In genomic region chrX:7225338-7225737, GRCh38 we compare ENCODE assay signal across 20 cellular contexts.
A peak's percentile ranks its signal among the peaks of the same experiment; 100 is the strongest.
DNase-seq lines count a peak whose midpoint lies in the region; ATAC-seq and TF ChIP-seq lines count a peak whose summit lies in the region.
"Had no signal": no experiment of that assay in that cellular context is flagged by ENCODE, and none has a peak within 500 bp of the region (broad histone marks: within the 10 kb centered on the region; RNA-seq: fewer than 3 reads in every experiment).

No MANE protein-coding gene starts in this region.

- in situ Hi-C loops in brain microvascular endothelial cell (cut with HindIII; ENCODE audit: low pct_ligation_motif_present, low sequenced_read_pairs): no loop called here

- no peak overlapping the region for H3K9ac ChIP-seq in OCI-LY1 (ENCODE audit: low read length)
- H3K9ac ChIP-seq: BLaER1 treated with 17β-estradiol and CSF1 and Interleukin-3, amounts not matched to agents 10 nM and 100 nM; KMS-11 had no signal

- WGBS in heart left ventricle, 4 donors: 35 to 57% (median 49%) methylated on average over 2 of the region's 2 CpGs

- no peak overlapping the region for H2AFZ ChIP-seq in OCI-LY1 (ENCODE audit: low read length)

- no peak overlapping the region for H3K4me3 ChIP-seq in heart left ventricle
- no peak overlapping the region for H3K4me3 ChIP-seq in left ventricle myocardium inferior
- no peak overlapping the region for H3K4me3 ChIP-seq in OCI-LY1 (ENCODE audit: low read depth, low read length, poor library complexity, severe bottlenecking)
- H3K4me3 ChIP-seq in brain microvascular endothelial cell (ENCODE audit: low read depth, low read length): no peak overlapping the region
- H3K4me3 ChIP-seq: BLaER1 treated with 17β-estradiol and CSF1 and Interleukin-3, amounts not matched to agents 10 nM and 100 nM; SJSA1 had no signal

- H3K27me3 ChIP-seq in heart left ventricle (no peaks in the 10 kb centered on the region), left ventricle myocardium inferior (ENCODE audit: low read depth) (no peaks in the 10 kb centered on the region), OCI-LY1 (ENCODE audit: insufficient read depth, low read length) (no peaks in the 10 kb centered on the region), brain microvascular endothelial cell (replicated peaks) (no peaks in the 10 kb centered on the region)
- H3K27me3 ChIP-seq: BLaER1 treated with 17β-estradiol and CSF1 and Interleukin-3, amounts not matched to agents 10 nM and 100 nM; SJSA1 had no signal

- ATAC-seq in heart left ventricle (peak in 3 of 4 donors; percentile 63 to 79 (median 77)), HG03139 (IDR thresholded peaks at IDR 0.05; ENCODE audit: unreplicated experiment) (no peak)
- ATAC-seq: CD8-positive, alpha-beta T cell had no signal

- H3K36me3 ChIP-seq in heart left ventricle (no peaks in the 10 kb centered on the region), left ventricle myocardium inferior (no peaks in the 10 kb centered on the region), OCI-LY1 (ENCODE audit: insufficient read depth, low read length) (no peaks in the 10 kb centered on the region), brain microvascular endothelial cell (replicated peaks) (no peaks in the 10 kb centered on the region)
- H3K36me3 ChIP-seq: SJSA1 had no signal

- no peaks in the 10 kb centered on the region for H3F3A ChIP-seq in OCI-LY1 (ENCODE audit: insufficient read depth, low read length)

- intact Hi-C loops in heart left ventricle (cut with DNase I): no loop called here
- intact Hi-C loops in left ventricle myocardium inferior (cut with micrococcal nuclease): no loop called here

- no peak overlapping the region; the same call in 1 of the 2 replicates for H3K4me2 ChIP-seq in OCI-LY1 (ENCODE audit: low read length)
- H3K4me2 ChIP-seq: BLaER1 treated with 17β-estradiol and CSF1 and Interleukin-3, amounts not matched to agents 10 nM and 100 nM; KMS-11 had no signal

- H3K9me3 ChIP-seq in heart left ventricle: no peaks in the 10 kb centered on the region
- H3K9me3 ChIP-seq in left ventricle myocardium inferior (replicated peaks): no peaks in the 10 kb centered on the region
- H3K9me3 ChIP-seq in OCI-LY1 (ENCODE audit: low read length): no peaks in the 10 kb centered on the region
- H3K9me3 ChIP-seq: SJSA1 had no signal

- no peaks in the 10 kb centered on the region for H3K79me2 ChIP-seq in OCI-LY1 (ENCODE audit: insufficient read depth, low read length)

- H4K20me1 ChIP-seq in OCI-LY1 (ENCODE audit: insufficient read depth, low read length): no peaks in the 10 kb centered on the region
- H4K20me1 ChIP-seq: BLaER1 treated with 17β-estradiol and CSF1 and Interleukin-3, amounts not matched to agents 10 nM and 100 nM had no signal

- DNase-seq in heart left ventricle: no peak
- no peak for DNase-seq in left ventricle myocardium inferior
- DNase-seq in NCI-H2029 (lab: John Stamatoyannopoulos, UW): peak; percentile 16
- DNase-seq in stimulated activated naive CD4-positive, alpha-beta T cell treated with Interleukin-2 at 50 U/mL for 16 hours (lab: John Stamatoyannopoulos, UW): no peak
- no peak for DNase-seq in brain microvascular endothelial cell
- DNase-seq: Calu3; CD8-positive, alpha-beta T cell; DMS79 treated with DMSO at 0.1 percent for 48 hours; H9; NCI-H1417 treated with DMSO at 0.1 percent for 48 hours; NCI-H187 treated with DMSO at 0.1 percent for 48 hours; NCI-H446 treated with DMSO at 0.1 percent for 48 hours; SW 1271; T-helper 2 cell had no signal

- H3K9me2 ChIP-seq in OCI-LY1 (ENCODE audit: low read depth, low read length): no peaks in the 10 kb centered on the region

- no peak for TF ChIP-seq POLR2A in heart left ventricle (IDR thresholded peaks at IDR 0.05)

- H3K27ac ChIP-seq in heart left ventricle (no peak overlapping the region), left ventricle myocardium inferior (replicated peaks) (no peak overlapping the region), OCI-LY1 (ENCODE audit: low read depth, low read length, poor library complexity, severe bottlenecking) (peak overlapping the region; percentile 52), brain microvascular endothelial cell (no peak overlapping the region)
- H3K27ac ChIP-seq: BLaER1 treated with 17β-estradiol and CSF1 and Interleukin-3, amounts not matched to agents 10 nM and 100 nM; HL-60; KMS-11; SJSA1 had no signal

- H3K4me1 ChIP-seq in heart left ventricle: peaks cover 0 to 8% (median 0%) of the 10 kb centered on the region in 12 donors
- no peaks in the 10 kb centered on the region for H3K4me1 ChIP-seq in left ventricle myocardium inferior
- H3K4me1 ChIP-seq in OCI-LY1 (ENCODE audit: insufficient read depth, low read length, severe bottlenecking): peaks cover 73% of the 10 kb centered on the region
- H3K4me1 ChIP-seq: SJSA1 had no signal

- TF ChIP-seq CTCF in heart left ventricle (IDR thresholded peaks at IDR 0.05) (no peak), left ventricle myocardium inferior (IDR thresholded peaks at IDR 0.05; ENCODE audit: borderline replicate concordance) (no peak), OCI-LY1 (IDR thresholded peaks at IDR 0.05; ENCODE audit: low read length) (no peak), brain microvascular endothelial cell (IDR thresholded peaks at IDR 0.05; ENCODE audit: low read depth, low read length, missing control alignments) (no peak)
